ENCODE assay signal across 25 cellular contexts in the genomic region with DNA sequence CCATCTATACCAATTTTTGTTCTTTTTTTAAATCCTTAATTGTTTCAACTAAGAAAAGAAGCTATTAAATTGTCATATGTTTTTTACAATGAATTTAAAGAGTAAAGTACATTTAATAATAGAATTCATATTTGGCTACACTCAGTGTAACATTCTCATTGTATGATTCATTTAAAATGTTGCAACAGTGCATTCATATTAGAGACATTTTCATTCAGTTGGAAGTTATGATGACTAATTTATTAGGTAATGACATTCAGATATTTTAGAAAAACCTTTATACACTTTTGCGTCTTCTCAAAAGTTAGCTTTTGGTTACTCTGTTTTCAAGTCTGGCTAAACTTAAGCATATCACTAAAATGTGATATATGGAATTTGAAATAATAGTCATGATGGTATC.
A peak's percentile ranks its signal among the peaks of the same experiment; 100 is the strongest.
DNase-seq lines count a peak whose midpoint lies in the region; ATAC-seq, FAIRE-seq and TF ChIP-seq lines count a peak whose summit lies in the region.
"Had no signal": no experiment of that assay in that cellular context is flagged by ENCODE, and none has a peak within 500 bp of the region (broad histone marks: within the 10 kb centered on the region; RNA-seq: fewer than 3 reads in every experiment).

No MANE protein-coding gene starts in this region.

- H3K9ac ChIP-seq in kidney (ENCODE audit: low read length in 2 of 2), result no peak overlapping the region
- H3K9ac ChIP-seq: KMS-11 had no signal

- peaks cover 0 to 5% of the 10 kb centered on the region in 2 donors for H3K9me3 ChIP-seq in kidney (ENCODE audit: control insufficient read depth in 1 of 2, low read length in 2 of 2)
- H3K9me3 ChIP-seq: uterus had no signal

- H3K36me3 ChIP-seq in bronchial epithelial cell (ENCODE audit: control insufficient read depth, insufficient read depth, low read length), result no peaks in the 10 kb centered on the region
- no peaks in the 10 kb centered on the region for H3K36me3 ChIP-seq in kidney (ENCODE audit: control insufficient read depth in 1 of 2, insufficient read depth in 2 of 2, low read length in 2 of 2)
- H3K36me3 ChIP-seq: adrenal gland, spleen had no signal

- DNase-seq in EL, result peak; percentile 0
- DNase-seq in LHCN-M2 (ENCODE audit: low read depth), result peak; percentile 76
- DNase-seq in bronchial epithelial cell (ENCODE audit: low read depth), result peak; percentile 86
- DNase-seq in kidney, result no peak
- DNase-seq in Right ventricle myocardium superior, result no peak
- DNase-seq in cerebellar cortex (ENCODE audit: low spot score), result no peak
- DNase-seq: ACHN; activated CD4-positive, alpha-beta T cell treated with anti-CD3 and anti-CD28 coated beads, Interleukin-2, amount 50 U/mL, for 1 hour; activated CD8-positive, alpha-beta memory T cell treated with anti-CD3 and anti-CD28 coated beads, Interleukin-2, amount 50 U/mL, for 48 hours; activated gamma-delta T cell; adrenal gland; DMS 273 treated with DMSO at 0.1 percent for 48 hours; GF-D8; left cardiac atrium; NCI-H1105; NCI-H524; psoas muscle; SHP77 treated with DMSO at 0.1 percent for 48 hours; spleen; substantia nigra; uterus had no signal

- H3K27ac ChIP-seq in kidney (ENCODE audit: low read depth in 2 of 2, low read length in 2 of 2), result no peak overlapping the region
- H3K27ac ChIP-seq: adrenal gland, KMS-11, psoas muscle, spleen, uterus, VCaP had no signal

- TF ChIP-seq CTCF in bronchial epithelial cell (IDR thresholded peaks at IDR 0.05; ENCODE audit: insufficient read depth, low read length, severe bottlenecking) (no peak), kidney (IDR thresholded peaks at IDR 0.05; ENCODE audit: borderline replicate concordance, extremely low read depth, insufficient read depth) (no peak)

- FAIRE-seq in bronchial epithelial cell (lab: Jason Lieb, UNC) (no peak), kidney (lab: Jason Lieb, UNC) (peak; percentile 19)

- H3K4me3 ChIP-seq in bronchial epithelial cell (ENCODE audit: low read depth, low read length) (no peak overlapping the region), kidney (ENCODE audit: low read length in 2 of 2) (no peak overlapping the region)
- H3K4me3 ChIP-seq: adrenal gland, psoas muscle, spleen, uterus had no signal

- ATAC-seq in HG03175 (IDR thresholded peaks at IDR 0.05; ENCODE audit: unreplicated experiment) (no peak), Right ventricle myocardium superior (ENCODE audit: poor library complexity) (no peak), HG03196 (IDR thresholded peaks at IDR 0.05; ENCODE audit: unreplicated experiment) (no peak)
- ATAC-seq: psoas muscle had no signal

- no peaks in the 10 kb centered on the region for H3K27me3 ChIP-seq in bronchial epithelial cell (ENCODE audit: control insufficient read depth, insufficient read depth, low read length)
- H3K27me3 ChIP-seq: adrenal gland, spleen, uterus had no signal

- intact Hi-C loops in kidney (cut with DNase I), result no loop called here
- intact Hi-C loops in Right ventricle myocardium superior (cut with DNase I), result no loop called here

- H3K4me1 ChIP-seq in kidney (ENCODE audit: control insufficient read depth in 1 of 2, insufficient read depth in 1 of 2, low read depth in 1 of 2, low read length in 2 of 2), result no peaks in the 10 kb centered on the region
- H3K4me1 ChIP-seq: adrenal gland, psoas muscle, spleen, uterus had no signal

Comparison
In these comparisons a context has a peak if more than half of its experiments do, and no peak if none do; other contexts are left out.
1. DNase-seq: peak in EL (single experiment), LHCN-M2 (single experiment) and bronchial epithelial cell (single experiment); none in kidney (single experiment), Right ventricle myocardium superior (single experiment) and cerebellar cortex (single experiment).